24 cellular contexts compared by ENCODE assay signal in the genomic region with DNA sequence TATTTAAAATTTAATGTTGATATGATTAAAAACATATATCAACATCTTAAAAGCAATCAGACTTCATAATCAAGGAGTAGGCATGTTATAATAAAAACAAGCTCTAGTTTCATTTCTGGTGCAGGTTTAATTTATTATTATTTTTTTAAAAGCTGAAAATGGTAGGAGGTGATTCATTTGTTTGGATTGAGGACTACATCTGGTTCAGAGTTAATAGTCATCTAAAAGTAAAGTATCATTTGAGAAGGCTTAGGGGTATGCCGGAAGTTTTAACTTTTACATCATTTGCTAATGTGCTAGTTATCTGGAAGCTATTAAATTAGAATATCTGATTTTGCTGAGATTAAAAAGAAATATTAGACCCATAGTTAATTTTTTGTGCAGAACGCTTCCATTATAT.
DNase-seq lines count a peak whose midpoint lies in the region; ATAC-seq and TF ChIP-seq lines count a peak whose summit lies in the region.
"Had no signal": no experiment of that assay in that cellular context is flagged by ENCODE, and none has a peak within 500 bp of the region (broad histone marks: within the 10 kb centered on the region; RNA-seq: fewer than 3 reads in every experiment).

No MANE protein-coding gene starts in this region.

- DNase-seq in GM04503 (ENCODE audit: low read depth) (peak; percentile 17), amniotic epithelial cell (ENCODE audit: low read depth) (peak; percentile 4), foreskin keratinocyte (peak in 1 of 2 donors; percentile 21), NCI-H82 treated with DMSO at 0.1 percent for 48 hours (lab: John Stamatoyannopoulos, UW; ENCODE audit: unreplicated experiment) (no peak), RKO (ENCODE audit: low spot score) (no peak)
- DNase-seq: activated CD4-positive, alpha-beta T cell treated with anti-CD3 and anti-CD28 coated beads, Interleukin-2, amount 50 U/mL, for 48 hours; activated effector memory CD4-positive, alpha-beta T cell treated with anti-CD3 and anti-CD28 coated beads, Interleukin-2, amount 50 U/mL, for 16 hours; GOT3; KG1; MV-4-11; NCI-H1694 treated with DMSO at 0.1 percent for 48 hours; NCI-H2227 treated with DMSO at 0.1 percent for 48 hours; NCI-H774; psoas muscle; SJCRH30; spleen; stimulated activated CD4-positive, alpha-beta T cell treated with anti-CD3 and anti-CD28 coated beads, Interleukin-4, amount 100 ng/mL, for 4 hours; stimulated activated naive CD8-positive, alpha-beta T cell treated with anti-CD3 and anti-CD28 coated beads, Interleukin-15, amount 100 ng/mL, for 72 hours had no signal

- no peaks in the 10 kb centered on the region for H3K27me3 ChIP-seq in foreskin keratinocyte
- H3K27me3 ChIP-seq: BLaER1, cardiac muscle cell, SJCRH30, spleen, tibial nerve had no signal

- no peak overlapping the region for H3K27ac ChIP-seq in foreskin keratinocyte
- H3K27ac ChIP-seq: BLaER1, cardiac muscle cell, psoas muscle, SJCRH30, spleen, tibial nerve had no signal

- no peak for TF ChIP-seq CTCF in foreskin keratinocyte (conservative IDR thresholded peaks at IDR 0.05)

- peaks cover 13% of the 10 kb centered on the region for H3K4me1 ChIP-seq in foreskin keratinocyte
- H3K4me1 ChIP-seq: BLaER1, psoas muscle, SJCRH30, spleen, tibial nerve had no signal

- peak; percentile 24 for ATAC-seq in foreskin keratinocyte
- ATAC-seq in GM18909 (IDR thresholded peaks at IDR 0.05; ENCODE audit: poor library complexity, unreplicated experiment), result no peak
- ATAC-seq in HG03039 (IDR thresholded peaks at IDR 0.05; ENCODE audit: unreplicated experiment), result no peak
- ATAC-seq: left lobe of liver; psoas muscle; stimulated activated naive CD8-positive, alpha-beta T cell treated with anti-CD3 and anti-CD28 coated beads, Interleukin-15, amount 100 ng/mL, for 72 hours had no signal

Comparison
In these comparisons a context has a peak if more than half of its experiments do, and no peak if none do; other contexts are left out.
1. DNase-seq: peak in GM04503 (single experiment) and amniotic epithelial cell (single experiment); none in NCI-H82 treated with DMSO at 0.1 percent for 48 hours (single experiment) and RKO (single experiment).